ENCODE assay signal across 3 cellular contexts in the genomic region with DNA sequence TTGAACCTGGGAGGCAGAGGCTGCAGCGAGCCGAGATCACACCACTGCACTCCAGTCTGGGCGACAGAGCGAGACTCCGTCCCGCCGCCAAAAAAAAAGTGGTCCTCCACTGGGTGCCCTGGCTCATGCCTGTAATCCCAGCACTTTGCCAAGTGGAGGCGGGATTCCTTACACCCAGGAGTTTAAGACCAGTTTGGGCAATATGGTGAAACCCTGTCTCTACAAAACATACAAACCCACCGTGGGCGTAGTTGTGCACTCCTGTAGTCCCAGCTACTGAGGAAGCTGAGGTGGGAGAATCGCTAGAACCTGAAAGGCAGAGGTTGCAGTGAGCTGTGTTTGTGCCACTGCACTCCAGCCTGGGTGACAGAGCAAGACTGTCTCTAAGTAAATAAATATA. TPM values are rescaled to one million over a fixed set of nuclear protein-coding genes. Genes with fewer than 3 reads are reported as not detected.
"Had no signal": no experiment of that assay in that cellular context is flagged by ENCODE, and none has a peak within 500 bp of the region (broad histone marks: within the 10 kb centered on the region; RNA-seq: fewer than 3 reads in every experiment).

No MANE protein-coding gene starts in this region.

RNA-seq across cellular contexts. Expression of gene ITGB1BP2, which starts 20.2 kb away (rescaled TPM):
- polyA plus RNA-seq: IgD-negative memory B cell had no signal

RNA-seq across cellular contexts. Expression of gene GJB1, which starts 58.3 kb away (rescaled TPM):
- total RNA-seq: HT1080, IMR-90 had no signal
- polyA plus RNA-seq: IgD-negative memory B cell, IMR-90 had no signal
